8 cellular contexts compared by ENCODE assay signal in genomic region chr17:59619313-59620063, GRCh38. TPM values are rescaled to one million over a fixed set of nuclear protein-coding genes. Genes with fewer than 3 reads are reported as not detected.
A peak's percentile ranks its signal among the peaks of the same experiment; 100 is the strongest.
DNase-seq lines count a peak whose midpoint lies in the region; ATAC-seq and TF ChIP-seq lines count a peak whose summit lies in the region.

CLTC (plus strand) TSS chr17:59619895; CDS start chr17:59620132, 237 bp downstream.

- H3K27ac Mint-ChIP-seq in activated naive CD4-positive, alpha-beta T cell treated with anti-CD3 and anti-CD28 coated beads, Interleukin-2, amount 50 U/mL, for 24 hours = peak within 1 kb of the TSS; percentile 100

- no peak for TF ChIP-seq CTCF in suprapubic skin (IDR thresholded peaks at IDR 0.05)

- H3K9me3 ChIP-seq in suprapubic skin = no peaks in the 10 kb centered on the region

- H3K4me3 ChIP-seq in suprapubic skin = peak within 1 kb of the TSS; percentile 88

- TF ChIP-seq POLR2A in suprapubic skin (IDR thresholded peaks at IDR 0.05) = peak; percentile 82 to 92

- H3K27me3 ChIP-seq in suprapubic skin = no peaks in the 10 kb centered on the region

- H3K36me3 Mint-ChIP-seq in activated naive CD4-positive, alpha-beta T cell treated with anti-CD3 and anti-CD28 coated beads, Interleukin-2, amount 50 U/mL, for 24 hours = peaks cover 1% of the 10 kb centered on the region

- H3K9me3 Mint-ChIP-seq in activated naive CD4-positive, alpha-beta T cell treated with anti-CD3 and anti-CD28 coated beads, Interleukin-2, amount 50 U/mL, for 24 hours = no peaks in the 10 kb centered on the region

- H3K36me3 ChIP-seq in suprapubic skin = no peaks in the 10 kb centered on the region

- H3K4me1 Mint-ChIP-seq in activated naive CD4-positive, alpha-beta T cell treated with anti-CD3 and anti-CD28 coated beads, Interleukin-2, amount 50 U/mL, for 24 hours = peaks cover 58% of the 10 kb centered on the region

- H3K27ac ChIP-seq in suprapubic skin = peak within 1 kb of the TSS; percentile 97

- 0% methylated on average over 49 of the region's 65 CpGs for WGBS in suprapubic skin

- H3K4me3 Mint-ChIP-seq in activated naive CD4-positive, alpha-beta T cell treated with anti-CD3 and anti-CD28 coated beads, Interleukin-2, amount 50 U/mL, for 24 hours = peak within 1 kb of the TSS; percentile 99

- DNase-seq in GM04504 (ENCODE audit: low read depth) (peak; percentile 96), NCI-H1048 (lab: John Stamatoyannopoulos, UW) (peak; percentile 83), globus pallidus (ENCODE audit: low spot score) (peak; percentile 96), nucleus accumbens (lab: John Stamatoyannopoulos, UW) (peak; percentile 29 to 99 (median 95)), suprapubic skin (ENCODE audit: low spot score in 2 of 2) (peak; percentile 95 to 96)

- ATAC-seq in HG02571 (IDR thresholded peaks at IDR 0.05; ENCODE audit: unreplicated experiment) (peak; percentile 70), SK-N-SH treated with all-trans-retinoic acid at 6 μM for 48 hours (peak; percentile 92)

- TF ChIP-seq EP300 in suprapubic skin (IDR thresholded peaks at IDR 0.05) = no peak

- peaks cover 1% of the 10 kb centered on the region for H3K27me3 Mint-ChIP-seq in activated naive CD4-positive, alpha-beta T cell treated with anti-CD3 and anti-CD28 coated beads, Interleukin-2, amount 50 U/mL, for 24 hours

- peaks cover 51% of the 10 kb centered on the region for H3K4me1 ChIP-seq in suprapubic skin

TF ChIP-seq in SK-N-SH treated with all-trans-retinoic acid at 6 μM for 48 hours, 23 proteins besides CTCF, POLR2A, EP300 and RAD21:
- TF ChIP-seq ZNF70 (CRISPR knock-in tag; IDR thresholded peaks at IDR 0.05) = 0 out of 2 replicates have a peak, but pooled peaks have one; percentile 6
- TF ChIP-seq RARB (CRISPR knock-in tag; IDR thresholded peaks at IDR 0.05) = no peak
- TF ChIP-seq SNAI2 (CRISPR knock-in tag; IDR thresholded peaks at IDR 0.05) = no peak
- peak; percentile 61; the same call in 1 of the 2 replicates for TF ChIP-seq TSHZ2 (CRISPR knock-in tag; IDR thresholded peaks at IDR 0.05)
- no peak for TF ChIP-seq ISL1 (CRISPR knock-in tag; IDR thresholded peaks at IDR 0.05)
- TF ChIP-seq POU6F1 (CRISPR knock-in tag; IDR thresholded peaks at IDR 0.05; ENCODE audit: borderline replicate concordance, low read depth) = peak; percentile 99
- TF ChIP-seq TCF4 (CRISPR knock-in tag; IDR thresholded peaks at IDR 0.05; ENCODE audit: borderline replicate concordance) = peak; percentile 22; the same call in 1 of the 2 replicates
- peak; percentile 60 for TF ChIP-seq PATZ1 (CRISPR knock-in tag; IDR thresholded peaks at IDR 0.05; ENCODE audit: borderline replicate concordance)
- peak; percentile 54; the same call in 1 of the 2 replicates for TF ChIP-seq ZNF8 (CRISPR knock-in tag; IDR thresholded peaks at IDR 0.05)
- TF ChIP-seq ZFP30 (CRISPR knock-in tag; IDR thresholded peaks at IDR 0.05) = peak; percentile 74; the same call in 1 of the 2 replicates
- peak; percentile 61; the same call in 1 of the 2 replicates for TF ChIP-seq ZFP3 (CRISPR knock-in tag; IDR thresholded peaks at IDR 0.05)
- 0 out of 2 replicates have a peak, but pooled peaks have one; percentile 70 for TF ChIP-seq OSR1 (CRISPR knock-in tag; IDR thresholded peaks at IDR 0.05)
- TF ChIP-seq BACH2 (CRISPR knock-in tag; IDR thresholded peaks at IDR 0.05; ENCODE audit: borderline replicate concordance) = peak; percentile 99; the same call in 1 of the 2 replicates
- no peak; the same call in 1 of the 2 replicates for TF ChIP-seq ZC3H10 (CRISPR knock-in tag; IDR thresholded peaks at IDR 0.05)
- no peak for TF ChIP-seq TOX (CRISPR knock-in tag; IDR thresholded peaks at IDR 0.05; ENCODE audit: borderline replicate concordance)
- TF ChIP-seq CSRNP3 (CRISPR knock-in tag; IDR thresholded peaks at IDR 0.05) = peak; percentile 43; the same call in 1 of the 2 replicates
- peak; percentile 41; the same call in 1 of the 2 replicates for TF ChIP-seq CSDC2 (CRISPR knock-in tag; IDR thresholded peaks at IDR 0.05)

RNA-seq across cellular contexts. Expression of gene CLTC, which starts in this region (rescaled TPM):
- 100 to 1,000 TPM in 3 of 4 donors, 10 to 100 TPM in 1; 99.2 to 178 (median 152) TPM for total RNA-seq in suprapubic skin

Comparison
In these comparisons a context has a peak if more than half of its experiments do, and no peak if none do; other contexts are left out.
1. Peak in every context shown above with its lines: DNase-seq, ATAC-seq, H3K4me3 ChIP-seq and H3K27ac ChIP-seq.